ENCODE assay signal across 8 cellular contexts in the genomic region with DNA sequence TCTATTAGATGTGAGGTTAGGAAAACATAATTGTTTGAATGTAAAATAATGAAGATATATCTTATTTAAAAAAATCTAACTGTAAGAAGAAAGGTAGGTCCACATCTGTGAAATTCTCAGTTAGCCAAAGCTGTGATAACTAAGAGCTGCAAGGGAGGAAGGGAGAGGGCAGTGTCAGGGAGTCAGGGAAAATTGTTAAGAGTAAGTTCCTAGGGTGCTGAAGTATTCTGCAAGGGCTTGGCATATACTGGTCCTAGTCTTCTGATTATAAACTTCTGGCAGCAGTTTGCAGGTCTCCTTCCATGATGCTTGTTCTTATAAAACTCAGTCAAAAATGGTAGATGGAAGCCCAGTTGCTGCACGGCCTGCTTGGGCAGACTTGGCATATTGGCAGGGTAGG.
"Had no signal": no experiment of that assay in that cellular context is flagged by ENCODE, and none has a peak within 500 bp of the region (broad histone marks: within the 10 kb centered on the region; RNA-seq: fewer than 3 reads in every experiment).

No MANE protein-coding gene starts in this region.

- H3K9me3 ChIP-seq: HAP-1 had no signal

- H3K27ac Mint-ChIP-seq: H9, HFFc6 had no signal

- H3K4me3 Mint-ChIP-seq: H9, HFFc6 had no signal

- H3K4me1 ChIP-seq: HAP-1 had no signal

- H3K4me3 ChIP-seq: GM23248, HAP-1 had no signal

- DNase-seq: GM23248, GOT3, H7, H9, HCEC 1CT, HFFc6 had no signal

- ATAC-seq: HCT116 had no signal

- H3K27ac ChIP-seq: GM23248 had no signal

- H3K36me3 ChIP-seq: HAP-1 had no signal

- H2AFZ ChIP-seq: GM23248 had no signal
